Comparison of ENCODE assay signal across 1 cellular context in the genomic region with DNA sequence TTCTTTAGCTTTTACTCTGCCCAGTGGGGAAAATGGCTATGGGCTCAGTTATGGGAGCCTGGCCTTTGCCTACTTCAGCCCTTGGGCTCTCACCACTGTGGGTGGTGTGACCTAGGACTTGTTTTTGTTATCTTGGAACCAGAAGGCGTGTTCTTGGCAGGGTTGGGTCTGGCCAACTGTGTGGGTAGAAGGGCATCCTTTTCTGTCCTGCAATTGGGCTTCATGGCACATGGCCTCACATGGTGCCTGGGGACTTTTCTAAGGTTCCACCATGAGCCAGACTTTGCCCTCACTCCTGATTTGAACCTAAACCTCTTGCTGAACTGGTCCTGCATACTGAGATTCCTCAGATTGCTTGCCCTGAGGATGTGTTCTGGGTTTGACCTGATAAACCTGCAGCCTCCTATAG.
TF ChIP-seq lines count a peak whose summit lies in the region.

No MANE protein-coding gene starts in this region.

TF ChIP-seq in HepG2, 621 proteins besides CTCF, POLR2A, EP300 and RAD21 (continued from another document and continues in another):
- TF ChIP-seq, protein P1, sequence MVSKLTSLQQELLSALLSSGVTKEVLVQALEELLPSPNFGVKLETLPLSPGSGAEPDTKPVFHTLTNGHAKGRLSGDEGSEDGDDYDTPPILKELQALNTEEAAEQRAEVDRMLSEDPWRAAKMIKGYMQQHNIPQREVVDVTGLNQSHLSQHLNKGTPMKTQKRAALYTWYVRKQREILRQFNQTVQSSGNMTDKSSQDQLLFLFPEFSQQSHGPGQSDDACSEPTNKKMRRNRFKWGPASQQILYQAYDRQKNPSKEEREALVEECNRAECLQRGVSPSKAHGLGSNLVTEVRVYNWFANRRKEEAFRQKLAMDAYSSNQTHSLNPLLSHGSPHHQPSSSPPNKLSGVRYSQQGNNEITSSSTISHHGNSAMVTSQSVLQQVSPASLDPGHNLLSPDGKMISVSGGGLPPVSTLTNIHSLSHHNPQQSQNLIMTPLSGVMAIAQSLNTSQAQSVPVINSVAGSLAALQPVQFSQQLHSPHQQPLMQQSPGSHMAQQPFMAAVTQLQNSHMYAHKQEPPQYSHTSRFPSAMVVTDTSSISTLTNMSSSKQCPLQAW (CRISPR knock-in tag; IDR thresholded peaks at IDR 0.05) = no peak
- TF ChIP-seq ZNF468 (CRISPR knock-in tag; IDR thresholded peaks at IDR 0.05) = 0 out of 2 replicates have a peak, but pooled peaks have one; percentile 21
- TF ChIP-seq, protein P2, sequence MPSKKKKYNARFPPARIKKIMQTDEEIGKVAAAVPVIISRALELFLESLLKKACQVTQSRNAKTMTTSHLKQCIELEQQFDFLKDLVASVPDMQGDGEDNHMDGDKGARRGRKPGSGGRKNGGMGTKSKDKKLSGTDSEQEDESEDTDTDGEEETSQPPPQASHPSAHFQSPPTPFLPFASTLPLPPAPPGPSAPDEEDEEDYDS (CRISPR knock-in tag; IDR thresholded peaks at IDR 0.05) = no peak
- no peak for TF ChIP-seq ZNF20 (CRISPR knock-in tag; IDR thresholded peaks at IDR 0.05)
- no peak for TF ChIP-seq ZNF788 (CRISPR knock-in tag; IDR thresholded peaks at IDR 0.05; ENCODE audit: borderline replicate concordance)
- TF ChIP-seq SP2 (CRISPR knock-in tag; IDR thresholded peaks at IDR 0.05) = no peak; the same call in 1 of the 2 replicates
- TF ChIP-seq, protein P3, sequence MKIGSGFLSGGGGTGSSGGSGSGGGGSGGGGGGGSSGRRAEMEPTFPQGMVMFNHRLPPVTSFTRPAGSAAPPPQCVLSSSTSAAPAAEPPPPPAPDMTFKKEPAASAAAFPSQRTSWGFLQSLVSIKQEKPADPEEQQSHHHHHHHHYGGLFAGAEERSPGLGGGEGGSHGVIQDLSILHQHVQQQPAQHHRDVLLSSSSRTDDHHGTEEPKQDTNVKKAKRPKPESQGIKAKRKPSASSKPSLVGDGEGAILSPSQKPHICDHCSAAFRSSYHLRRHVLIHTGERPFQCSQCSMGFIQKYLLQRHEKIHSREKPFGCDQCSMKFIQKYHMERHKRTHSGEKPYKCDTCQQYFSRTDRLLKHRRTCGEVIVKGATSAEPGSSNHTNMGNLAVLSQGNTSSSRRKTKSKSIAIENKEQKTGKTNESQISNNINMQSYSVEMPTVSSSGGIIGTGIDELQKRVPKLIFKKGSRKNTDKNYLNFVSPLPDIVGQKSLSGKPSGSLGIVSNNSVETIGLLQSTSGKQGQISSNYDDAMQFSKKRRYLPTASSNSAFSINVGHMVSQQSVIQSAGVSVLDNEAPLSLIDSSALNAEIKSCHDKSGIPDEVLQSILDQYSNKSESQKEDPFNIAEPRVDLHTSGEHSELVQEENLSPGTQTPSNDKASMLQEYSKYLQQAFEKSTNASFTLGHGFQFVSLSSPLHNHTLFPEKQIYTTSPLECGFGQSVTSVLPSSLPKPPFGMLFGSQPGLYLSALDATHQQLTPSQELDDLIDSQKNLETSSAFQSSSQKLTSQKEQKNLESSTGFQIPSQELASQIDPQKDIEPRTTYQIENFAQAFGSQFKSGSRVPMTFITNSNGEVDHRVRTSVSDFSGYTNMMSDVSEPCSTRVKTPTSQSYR (CRISPR knock-in tag; IDR thresholded peaks at IDR 0.05; ENCODE audit: borderline replicate concordance) = no peak
- 0 out of 2 replicates have a peak, but pooled peaks have one; percentile 16 for TF ChIP-seq EHMT2 (IDR thresholded peaks at IDR 0.05; ENCODE audit: borderline replicate concordance, low read depth, low read length)
- no peak for TF ChIP-seq HOXD1 (CRISPR knock-in tag; IDR thresholded peaks at IDR 0.05)
- no peak; the same call in 1 of the 2 replicates for TF ChIP-seq MED1 (CRISPR knock-in tag; IDR thresholded peaks at IDR 0.05)
- TF ChIP-seq ZNF263 (CRISPR knock-in tag; IDR thresholded peaks at IDR 0.05) = no peak
- no peak for TF ChIP-seq SIN3A (IDR thresholded peaks at IDR 0.05; ENCODE audit: borderline replicate concordance, low read depth, low read length)
- no peak for TF ChIP-seq GFI1 (CRISPR knock-in tag; IDR thresholded peaks at IDR 0.05; ENCODE audit: borderline replicate concordance)
- TF ChIP-seq, protein P4, sequence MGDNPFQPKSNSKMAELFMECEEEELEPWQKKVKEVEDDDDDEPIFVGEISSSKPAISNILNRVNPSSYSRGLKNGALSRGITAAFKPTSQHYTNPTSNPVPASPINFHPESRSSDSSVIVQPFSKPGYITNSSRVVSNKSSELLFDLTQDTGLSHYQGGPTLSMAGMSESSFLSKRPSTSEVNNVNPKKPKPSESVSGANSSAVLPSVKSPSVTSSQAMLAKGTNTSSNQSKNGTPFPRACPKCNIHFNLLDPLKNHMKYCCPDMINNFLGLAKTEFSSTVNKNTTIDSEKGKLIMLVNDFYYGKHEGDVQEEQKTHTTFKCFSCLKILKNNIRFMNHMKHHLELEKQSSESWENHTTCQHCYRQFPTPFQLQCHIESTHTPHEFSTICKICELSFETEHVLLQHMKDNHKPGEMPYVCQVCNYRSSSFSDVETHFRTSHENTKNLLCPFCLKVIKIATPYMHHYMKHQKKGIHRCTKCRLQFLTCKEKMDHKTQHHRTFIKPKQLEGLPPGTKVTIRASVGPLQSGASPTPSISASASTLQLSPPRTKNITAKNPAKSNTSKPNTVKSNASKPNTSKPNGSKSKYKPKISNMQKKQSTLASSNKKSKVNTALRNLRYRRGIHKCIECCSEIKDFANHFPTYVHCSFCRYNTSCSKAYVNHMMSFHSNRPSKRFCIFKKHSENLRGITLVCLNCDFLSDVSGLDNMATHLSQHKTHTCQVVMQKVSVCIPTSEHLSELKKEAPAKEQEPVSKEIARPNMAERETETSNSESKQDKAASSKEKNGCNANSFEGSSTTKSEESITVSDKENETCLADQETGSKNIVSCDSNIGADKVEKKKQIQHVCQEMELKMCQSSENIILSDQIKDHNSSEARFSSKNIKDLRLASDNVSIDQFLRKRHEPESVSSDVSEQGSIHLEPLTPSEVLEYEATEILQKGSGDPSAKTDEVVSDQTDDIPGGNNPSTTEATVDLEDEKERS (CRISPR knock-in tag; IDR thresholded peaks at IDR 0.05) = no peak
- TF ChIP-seq, protein P5, sequence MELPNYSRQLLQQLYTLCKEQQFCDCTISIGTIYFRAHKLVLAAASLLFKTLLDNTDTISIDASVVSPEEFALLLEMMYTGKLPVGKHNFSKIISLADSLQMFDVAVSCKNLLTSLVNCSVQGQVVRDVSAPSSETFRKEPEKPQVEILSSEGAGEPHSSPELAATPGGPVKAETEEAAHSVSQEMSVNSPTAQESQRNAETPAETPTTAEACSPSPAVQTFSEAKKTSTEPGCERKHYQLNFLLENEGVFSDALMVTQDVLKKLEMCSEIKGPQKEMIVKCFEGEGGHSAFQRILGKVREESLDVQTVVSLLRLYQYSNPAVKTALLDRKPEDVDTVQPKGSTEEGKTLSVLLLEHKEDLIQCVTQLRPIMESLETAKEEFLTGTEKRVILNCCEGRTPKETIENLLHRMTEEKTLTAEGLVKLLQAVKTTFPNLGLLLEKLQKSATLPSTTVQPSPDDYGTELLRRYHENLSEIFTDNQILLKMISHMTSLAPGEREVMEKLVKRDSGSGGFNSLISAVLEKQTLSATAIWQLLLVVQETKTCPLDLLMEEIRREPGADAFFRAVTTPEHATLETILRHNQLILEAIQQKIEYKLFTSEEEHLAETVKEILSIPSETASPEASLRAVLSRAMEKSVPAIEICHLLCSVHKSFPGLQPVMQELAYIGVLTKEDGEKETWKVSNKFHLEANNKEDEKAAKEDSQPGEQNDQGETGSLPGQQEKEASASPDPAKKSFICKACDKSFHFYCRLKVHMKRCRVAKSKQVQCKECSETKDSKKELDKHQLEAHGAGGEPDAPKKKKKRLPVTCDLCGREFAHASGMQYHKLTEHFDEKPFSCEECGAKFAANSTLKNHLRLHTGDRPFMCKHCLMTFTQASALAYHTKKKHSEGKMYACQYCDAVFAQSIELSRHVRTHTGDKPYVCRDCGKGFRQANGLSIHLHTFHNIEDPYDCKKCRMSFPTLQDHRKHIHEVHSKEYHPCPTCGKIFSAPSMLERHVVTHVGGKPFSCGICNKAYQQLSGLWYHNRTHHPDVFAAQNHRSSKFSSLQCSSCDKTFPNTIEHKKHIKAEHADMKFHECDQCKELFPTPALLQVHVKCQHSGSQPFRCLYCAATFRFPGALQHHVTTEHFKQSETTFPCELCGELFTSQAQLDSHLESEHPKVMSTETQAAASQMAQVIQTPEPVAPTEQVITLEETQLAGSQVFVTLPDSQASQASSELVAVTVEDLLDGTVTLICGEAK (IDR thresholded peaks at IDR 0.05) = no peak
- TF ChIP-seq, protein P5 (CRISPR knock-in tag; IDR thresholded peaks at IDR 0.05) = 0 out of 2 replicates have a peak, but pooled peaks have one; percentile 19
- no peak for TF ChIP-seq ELF4 (CRISPR knock-in tag; IDR thresholded peaks at IDR 0.05; ENCODE audit: borderline replicate concordance)
- no peak for TF ChIP-seq ZC3H13 (CRISPR knock-in tag; IDR thresholded peaks at IDR 0.05)
- TF ChIP-seq NR2F2 (IDR thresholded peaks at IDR 0.05; ENCODE audit: borderline replicate concordance, low read depth) = no peak
- TF ChIP-seq, protein P6, sequence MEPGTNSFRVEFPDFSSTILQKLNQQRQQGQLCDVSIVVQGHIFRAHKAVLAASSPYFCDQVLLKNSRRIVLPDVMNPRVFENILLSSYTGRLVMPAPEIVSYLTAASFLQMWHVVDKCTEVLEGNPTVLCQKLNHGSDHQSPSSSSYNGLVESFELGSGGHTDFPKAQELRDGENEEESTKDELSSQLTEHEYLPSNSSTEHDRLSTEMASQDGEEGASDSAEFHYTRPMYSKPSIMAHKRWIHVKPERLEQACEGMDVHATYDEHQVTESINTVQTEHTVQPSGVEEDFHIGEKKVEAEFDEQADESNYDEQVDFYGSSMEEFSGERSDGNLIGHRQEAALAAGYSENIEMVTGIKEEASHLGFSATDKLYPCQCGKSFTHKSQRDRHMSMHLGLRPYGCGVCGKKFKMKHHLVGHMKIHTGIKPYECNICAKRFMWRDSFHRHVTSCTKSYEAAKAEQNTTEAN (CRISPR knock-in tag; conservative IDR thresholded peaks at IDR 0.05) = 0 out of 2 replicates have a peak, but pooled peaks have one; percentile 41
- TF ChIP-seq ZNF75D (CRISPR knock-in tag; IDR thresholded peaks at IDR 0.05; ENCODE audit: borderline replicate concordance) = no peak
- TF ChIP-seq, protein P7, sequence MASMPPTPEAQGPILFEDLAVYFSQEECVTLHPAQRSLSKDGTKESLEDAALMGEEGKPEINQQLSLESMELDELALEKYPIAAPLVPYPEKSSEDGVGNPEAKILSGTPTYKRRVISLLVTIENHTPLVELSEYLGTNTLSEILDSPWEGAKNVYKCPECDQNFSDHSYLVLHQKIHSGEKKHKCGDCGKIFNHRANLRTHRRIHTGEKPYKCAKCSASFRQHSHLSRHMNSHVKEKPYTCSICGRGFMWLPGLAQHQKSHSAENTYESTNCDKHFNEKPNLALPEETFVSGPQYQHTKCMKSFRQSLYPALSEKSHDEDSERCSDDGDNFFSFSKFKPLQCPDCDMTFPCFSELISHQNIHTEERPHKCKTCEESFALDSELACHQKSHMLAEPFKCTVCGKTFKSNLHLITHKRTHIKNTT (CRISPR knock-in tag; IDR thresholded peaks at IDR 0.05) = no peak
- TF ChIP-seq MAF1 (CRISPR knock-in tag; IDR thresholded peaks at IDR 0.05; ENCODE audit: borderline replicate concordance) = no peak
- TF ChIP-seq MLLT10 (CRISPR knock-in tag; IDR thresholded peaks at IDR 0.05) = no peak
- TF ChIP-seq, protein P8, sequence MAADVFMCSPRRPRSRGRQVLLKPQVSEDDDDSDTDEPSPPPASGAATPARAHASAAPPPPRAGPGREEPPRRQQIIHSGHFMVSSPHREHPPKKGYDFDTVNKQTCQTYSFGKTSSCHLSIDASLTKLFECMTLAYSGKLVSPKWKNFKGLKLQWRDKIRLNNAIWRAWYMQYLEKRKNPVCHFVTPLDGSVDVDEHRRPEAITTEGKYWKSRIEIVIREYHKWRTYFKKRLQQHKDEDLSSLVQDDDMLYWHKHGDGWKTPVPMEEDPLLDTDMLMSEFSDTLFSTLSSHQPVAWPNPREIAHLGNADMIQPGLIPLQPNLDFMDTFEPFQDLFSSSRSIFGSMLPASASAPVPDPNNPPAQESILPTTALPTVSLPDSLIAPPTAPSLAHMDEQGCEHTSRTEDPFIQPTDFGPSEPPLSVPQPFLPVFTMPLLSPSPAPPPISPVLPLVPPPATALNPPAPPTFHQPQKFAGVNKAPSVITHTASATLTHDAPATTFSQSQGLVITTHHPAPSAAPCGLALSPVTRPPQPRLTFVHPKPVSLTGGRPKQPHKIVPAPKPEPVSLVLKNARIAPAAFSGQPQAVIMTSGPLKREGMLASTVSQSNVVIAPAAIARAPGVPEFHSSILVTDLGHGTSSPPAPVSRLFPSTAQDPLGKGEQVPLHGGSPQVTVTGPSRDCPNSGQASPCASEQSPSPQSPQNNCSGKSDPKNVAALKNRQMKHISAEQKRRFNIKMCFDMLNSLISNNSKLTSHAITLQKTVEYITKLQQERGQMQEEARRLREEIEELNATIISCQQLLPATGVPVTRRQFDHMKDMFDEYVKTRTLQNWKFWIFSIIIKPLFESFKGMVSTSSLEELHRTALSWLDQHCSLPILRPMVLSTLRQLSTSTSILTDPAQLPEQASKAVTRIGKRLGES (CRISPR knock-in tag; IDR thresholded peaks at IDR 0.05; ENCODE audit: borderline replicate concordance) = no peak
- TF ChIP-seq KLF6 (CRISPR knock-in tag; IDR thresholded peaks at IDR 0.05) = no peak
